Comparison of ENCODE assay signal across 14 cellular contexts in genomic region chr1:173507847-173508209, GRCh38. TPM values are rescaled to one million over a fixed set of nuclear protein-coding genes. Genes with fewer than 3 reads are reported as not detected.
DNase-seq lines count a peak whose midpoint lies in the region; ATAC-seq, FAIRE-seq and TF ChIP-seq lines count a peak whose summit lies in the region.
"Had no signal": no experiment of that assay in that cellular context is flagged by ENCODE, and none has a peak within 500 bp of the region (broad histone marks: within the 10 kb centered on the region; RNA-seq: fewer than 3 reads in every experiment).

No MANE protein-coding gene starts in this region.

- H3K9ac ChIP-seq in HUES64 (ENCODE audit: low read depth, low read length) (peak overlapping the region; percentile 43; the same call in 1 of the 2 replicates), colonic mucosa (ENCODE audit: low read depth in 2 of 2, low read length in 2 of 2) (no peak overlapping the region)

- H3K9me3 ChIP-seq in HUES64 (ENCODE audit: insufficient read depth, low read depth, low read length) (no peaks in the 10 kb centered on the region), colonic mucosa (no peaks in the 10 kb centered on the region), lower lobe of right lung (no peaks in the 10 kb centered on the region)

- H3K4me1 ChIP-seq in HUES64 (ENCODE audit: insufficient read depth, low read length) (peaks cover 21% of the 10 kb centered on the region), colonic mucosa (no peaks in the 10 kb centered on the region), lower lobe of right lung (no peaks in the 10 kb centered on the region)

- ATAC-seq in lower lobe of right lung (peak in 1 of 2 donors; percentile 17), HG03045 (IDR thresholded peaks at IDR 0.05; ENCODE audit: unreplicated experiment) (no peak)
- ATAC-seq: activated CD8-positive, alpha-beta T cell treated with anti-CD3 and anti-CD28 coated beads, Interleukin-2, amount 10 ng/mL, durations not matched to agents 7 days and 5 days had no signal

- WGBS in HUES64: 63% methylated on average over 3 of the region's 3 CpGs

- TF ChIP-seq CTCF in colonic mucosa (IDR thresholded peaks at IDR 0.05): no peak
- no peak for TF ChIP-seq CTCF in lower lobe of right lung (IDR thresholded peaks at IDR 0.05)

- H3K27me3 ChIP-seq in HUES64 (ENCODE audit: insufficient read depth, low read length): no peaks in the 10 kb centered on the region
- H3K27me3 ChIP-seq in colonic mucosa: no peaks in the 10 kb centered on the region
- H3K27me3 ChIP-seq in lower lobe of right lung (ENCODE audit: low read depth): no peaks in the 10 kb centered on the region

- FAIRE-seq in urothelium cell line (lab: Jason Lieb, UNC) (no peak), GM19239 (lab: Jason Lieb, UNC) (no peak)
- FAIRE-seq: islet of Langerhans had no signal

- H3K4me3 ChIP-seq in HUES64 (ENCODE audit: low read length) (no peak overlapping the region), colonic mucosa (no peak overlapping the region), lower lobe of right lung (no peak overlapping the region)

- intact Hi-C loops in colonic mucosa (cut with DNase I): loop anchor here (5.0 kb wide), 1 partner anchor 76 kb away; no protein-coding TSS in a partner anchor
- intact Hi-C loops in lower lobe of right lung (cut with DNase I): no loop called here

- H3K27ac ChIP-seq in HUES64 (ENCODE audit: low read depth, low read length): peak overlapping the region; percentile 82
- H3K27ac ChIP-seq in colonic mucosa: peak overlapping the region; percentile 17
- peak overlapping the region; percentile 60 for H3K27ac ChIP-seq in lower lobe of right lung

- DNase-seq in colonic mucosa (no peak), lower lobe of right lung (no peak), urothelium cell line (ENCODE audit: low spot score) (peak; percentile 30), SIG-M5 treated with dmso at 0.1 percent for 504 hours (lab: John Stamatoyannopoulos, UW; ENCODE audit: unreplicated experiment) (no peak), GM19239 (ENCODE audit: insufficient read length, low spot score) (no peak)
- DNase-seq: activated CD8-positive, alpha-beta T cell treated with anti-CD3 and anti-CD28 coated beads, Interleukin-2, amount 10 ng/mL, durations not matched to agents 7 days and 5 days; activated naive CD4-positive, alpha-beta T cell; H7; Karpas-422; NCI-H2107; stimulated activated naive CD4-positive, alpha-beta T cell had no signal

- no peaks in the 10 kb centered on the region for H3K36me3 ChIP-seq in HUES64 (ENCODE audit: insufficient read depth, low read length)
- H3K36me3 ChIP-seq in colonic mucosa: no peaks in the 10 kb centered on the region
- H3K36me3 ChIP-seq in lower lobe of right lung: no peaks in the 10 kb centered on the region

RNA-seq across cellular contexts. Expression of gene PRDX6, which starts 30.7 kb away (rescaled TPM):
- polyA plus RNA-seq in HUES64 (2013, experiment 1 of 2): 380 TPM
- polyA plus RNA-seq in HUES64 (2013, experiment 2 of 2): 365 TPM
- total RNA-seq in colonic mucosa: 100 to 1,000 TPM; 308 to 637 TPM
- total RNA-seq in lower lobe of right lung: 187 TPM

Comparison
In these comparisons a context has a peak if more than half of its experiments do, and no peak if none do; other contexts are left out.
1. H3K27ac ChIP-seq: peak in every context shown above with its lines; median percentile 82 in HUES64; 60 in lower lobe of right lung; 17 in colonic mucosa.